Comparison of ENCODE assay signal across 8 cellular contexts in genomic region chr7:158863611-158864506, GRCh38. TPM values are rescaled to one million over a fixed set of nuclear protein-coding genes. Genes with fewer than 3 reads are reported as not detected.
A peak's percentile ranks its signal among the peaks of the same experiment; 100 is the strongest.
DNase-seq lines count a peak whose midpoint lies in the region; ATAC-seq and TF ChIP-seq lines count a peak whose summit lies in the region.

No MANE protein-coding gene starts in this region.

- peak; percentile 34 for DNase-seq in GDM1 (lab: John Stamatoyannopoulos, UW)
- peak; percentile 54 for DNase-seq in HCEC 1CT
- DNase-seq in NCI-H146 treated with DMSO at 0.1 percent for 48 hours (lab: John Stamatoyannopoulos, UW; ENCODE audit: unreplicated experiment): peak; percentile 15
- DNase-seq in activated T-cell treated with anti-CD3 and anti-CD28 coated beads, Interleukin-2, amount 50 U/mL, for 1 hour: peak; percentile 24
- peak; percentile 81 for DNase-seq in fibroblast of gingiva (ENCODE audit: low read depth)
- DNase-seq in naive B cell: peak; percentile 25
- peak; percentile 79 to 80 for DNase-seq in thyroid gland

- TF ChIP-seq CTCF in thyroid gland (IDR thresholded peaks at IDR 0.05): no peak

- ATAC-seq in naive B cell (ENCODE audit: low read depth in 2 of 2) (peak; percentile 59 to 75), GM18520 (IDR thresholded peaks at IDR 0.05; ENCODE audit: unreplicated experiment) (no peak)

- peak overlapping the region; percentile 77 to 96 (median 92) for H3K4me3 Mint-ChIP-seq in naive B cell

- H3K27ac Mint-ChIP-seq in naive B cell: peak overlapping the region; percentile 54 to 98 (median 94)

- no peaks in the 10 kb centered on the region for H3K9me3 ChIP-seq in thyroid gland

- peaks cover 15 to 21% of the 10 kb centered on the region in 2 donors for H3K4me1 ChIP-seq in thyroid gland

- no peaks in the 10 kb centered on the region for H3K27me3 ChIP-seq in thyroid gland

- no peaks in the 10 kb centered on the region for H3K27me3 Mint-ChIP-seq in naive B cell

- H3K36me3 Mint-ChIP-seq in naive B cell: no peaks in the 10 kb centered on the region

- WGBS in thyroid gland, 2 donors: 6 to 8% methylated on average over 13 to 22 of the region's 45 CpGs

- H3K27ac ChIP-seq in thyroid gland: peak overlapping the region; percentile 74 to 92 (median 80)

- no peaks in the 10 kb centered on the region for H3K36me3 ChIP-seq in thyroid gland

- no peaks in the 10 kb centered on the region for H3K9me3 Mint-ChIP-seq in naive B cell

- H3K4me3 ChIP-seq in thyroid gland (replicated peaks in 1 of 3): peak overlapping the region; percentile 4 to 59 (median 43)

- peak in 1 of 2 donors; percentile 28 for TF ChIP-seq POLR2A in thyroid gland (IDR thresholded peaks at IDR 0.05)

- intact Hi-C loops in thyroid gland (cut with DNase I): no loop called here

- peaks cover 22 to 41% (median 36%) of the 10 kb centered on the region in 3 donors for H3K4me1 Mint-ChIP-seq in naive B cell

RNA-seq across cellular contexts. Expression of gene DYNC2I1, which starts 7.5 kb away (rescaled TPM):
- 10 to 100 TPM; 12.6 to 20.4 (median 18.3) TPM for polyA plus RNA-seq in naive B cell (ENCODE audit: low read depth in 6 of 6)
- 10 to 100 TPM; 19.8 to 32.4 (median 28.4) TPM for total RNA-seq in thyroid gland

RNA-seq across cellular contexts. Expression of gene ESYT2, which starts 34.5 kb away (rescaled TPM):
- 10 to 100 TPM; 15.4 to 23.0 (median 16.8) TPM for polyA plus RNA-seq in naive B cell (ENCODE audit: low read depth in 6 of 6)
- total RNA-seq in thyroid gland: 100 to 1,000 TPM; 102 to 123 (median 116) TPM

Comparison
In these comparisons a context has a peak if more than half of its experiments do, and no peak if none do; other contexts are left out.
1. DNase-seq: peak in every context shown above with its lines; median percentile 81 in fibroblast of gingiva; 80 in thyroid gland; 54 in HCEC 1CT; 34 in GDM1; 25 in naive B cell; 24 in activated T-cell treated with anti-CD3 and anti-CD28 coated beads, Interleukin-2, amount 50 U/mL, for 1 hour; 15 in NCI-H146 treated with DMSO at 0.1 percent for 48 hours.